In genomic region chr4:108787106-108787505, GRCh38 we compare ENCODE assay signal across 1 cellular context.
TF ChIP-seq lines count a peak whose summit lies in the region.

No MANE protein-coding gene starts in this region.

TF ChIP-seq in H1, 55 proteins besides CTCF, POLR2A, EP300 and RAD21:
- no peak for TF ChIP-seq HDAC6 (IDR thresholded peaks at IDR 0.05; ENCODE audit: low read depth, low read length)
- TF ChIP-seq RFX5 (IDR thresholded peaks at IDR 0.05; ENCODE audit: borderline replicate concordance, low read depth, low read length) = no peak
- TF ChIP-seq NANOG (IDR thresholded peaks at IDR 0.05; ENCODE audit: insufficient read depth, low read depth, low read length, poor library complexity, severe bottlenecking) = no peak
- TF ChIP-seq BACH1 (IDR thresholded peaks at IDR 0.05; ENCODE audit: low read length) = no peak
- no peak for TF ChIP-seq ATF3 (IDR thresholded peaks at IDR 0.05; ENCODE audit: insufficient read depth, low read depth, low read length)
- TF ChIP-seq SIN3A (conservative IDR thresholded peaks at IDR 0.05 in 1 of 2, IDR thresholded peaks at IDR 0.05 in 1 of 2; ENCODE audit: low read depth in 1 of 2, low read length in 2 of 2) = no peak
- TF ChIP-seq TEAD4 (IDR thresholded peaks at IDR 0.05; ENCODE audit: low read depth, low read length) = no peak
- no peak for TF ChIP-seq FOSL1 (IDR thresholded peaks at IDR 0.05; ENCODE audit: insufficient read depth, low read depth, low read length)
- no peak for TF ChIP-seq NRF1 (IDR thresholded peaks at IDR 0.05; ENCODE audit: low read depth, low read length)
- no peak for TF ChIP-seq EZH2 (IDR thresholded peaks at IDR 0.05; ENCODE audit: low read depth, low read length, severe bottlenecking)
- TF ChIP-seq RBBP5 (IDR thresholded peaks at IDR 0.05; ENCODE audit: borderline replicate concordance, low read depth, low read length) = no peak
- no peak for TF ChIP-seq GTF2F1 (IDR thresholded peaks at IDR 0.05; ENCODE audit: borderline replicate concordance, low read depth, low read length)
- TF ChIP-seq CHD2 (IDR thresholded peaks at IDR 0.05; ENCODE audit: low read length) = no peak
- TF ChIP-seq CBX8 (IDR thresholded peaks at IDR 0.05; ENCODE audit: borderline replicate concordance, low read depth, low read length) = no peak
- no peak for TF ChIP-seq GABPA (IDR thresholded peaks at IDR 0.05; ENCODE audit: borderline replicate concordance, insufficient read depth, low read length)
- no peak for TF ChIP-seq SIX5 (IDR thresholded peaks at IDR 0.05; ENCODE audit: low read depth, low read length)
- no peak for TF ChIP-seq CEBPB (IDR thresholded peaks at IDR 0.05; ENCODE audit: low read depth, low read length)
TF ChIP-seq in H1: peak in this region for 0.
